Comparison of ENCODE assay signal across 8 cellular contexts in the genomic region with DNA sequence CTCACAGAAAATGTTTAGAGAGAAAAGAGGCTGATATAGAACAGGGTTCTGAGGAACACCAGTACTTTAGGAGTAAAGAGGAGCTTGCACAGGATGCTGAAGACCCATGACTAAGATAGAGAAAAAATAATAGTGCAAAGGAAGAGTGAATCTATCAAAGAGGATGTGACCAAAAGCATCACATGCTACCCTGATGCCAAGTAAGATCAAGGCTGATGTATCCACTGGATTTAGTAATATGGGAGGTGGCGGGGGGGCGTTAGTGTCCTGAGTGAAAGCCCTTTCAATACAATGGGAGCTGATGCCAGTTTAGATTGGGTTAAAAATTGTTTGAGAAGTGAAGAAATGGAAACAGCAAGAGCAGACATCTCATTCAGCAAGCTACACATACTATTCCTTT. TPM values are rescaled to one million over a fixed set of nuclear protein-coding genes. Genes with fewer than 3 reads are reported as not detected.
DNase-seq lines count a peak whose midpoint lies in the region; ATAC-seq, FAIRE-seq and TF ChIP-seq lines count a peak whose summit lies in the region.
"Not testable (repeated sequence)": the region's sequence is repeated elsewhere in the genome, so short reads cannot be mapped to it uniquely, and the experiment has no call there.

No MANE protein-coding gene starts in this region.

- FAIRE-seq in endothelial cell of umbilical vein (lab: Jason Lieb, UNC), result not testable (repeated sequence)

- not testable (repeated sequence) for H3K27ac Mint-ChIP-seq in activated CD4-positive, alpha-beta T cell treated with anti-CD3 and anti-CD28 coated beads for 36 hours; activated naive CD4-positive, alpha-beta T cell treated with anti-CD3 and anti-CD28 coated beads, Interleukin-2, amount 10 ng/mL, durations not matched to agents 7 days and 5 days

- H3K4me1 Mint-ChIP-seq in activated CD4-positive, alpha-beta T cell treated with anti-CD3 and anti-CD28 coated beads for 36 hours; activated naive CD4-positive, alpha-beta T cell treated with anti-CD3 and anti-CD28 coated beads, Interleukin-2, amount 10 ng/mL, durations not matched to agents 7 days and 5 days: not testable (repeated sequence)

- H2AFZ ChIP-seq in ACC112 (ENCODE audit: low read length, unreplicated experiment); endothelial cell of umbilical vein (ENCODE audit: low read depth, low read length): not testable (repeated sequence)

- H4K20me1 ChIP-seq in endothelial cell of umbilical vein (replicated peaks; ENCODE audit: control insufficient read depth, extremely low read depth, insufficient read depth, low read length), result not testable (repeated sequence)

- not testable (repeated sequence) for H3K36me3 Mint-ChIP-seq in activated CD4-positive, alpha-beta T cell treated with anti-CD3 and anti-CD28 coated beads for 36 hours (ENCODE audit: low read depth); activated naive CD4-positive, alpha-beta T cell treated with anti-CD3 and anti-CD28 coated beads, Interleukin-2, amount 10 ng/mL, durations not matched to agents 7 days and 5 days

- H3K79me2 ChIP-seq in ACC112 (ENCODE audit: control insufficient read depth, insufficient read depth, low read length, unreplicated experiment); endothelial cell of umbilical vein (ENCODE audit: control insufficient read depth, insufficient read depth, low read length): not testable (repeated sequence)

- not testable (repeated sequence) for H3K9ac ChIP-seq in endothelial cell of umbilical vein (replicated peaks; ENCODE audit: extremely low read depth, insufficient read depth, low read length)

- dilution Hi-C loops in endothelial cell of umbilical vein (cut with MboI; ENCODE audit: extremely low pct_ligation_motif_present, low sequenced_read_pairs), result not testable (repeated sequence)

- CTCF ChIA-PET in activated CD4-positive, alpha-beta T cell treated with anti-CD3 and anti-CD28 coated beads for 36 hours (lab: Charles Lee); activated naive CD4-positive, alpha-beta T cell treated with anti-CD3 and anti-CD28 coated beads, Interleukin-2, amount 10 ng/mL, durations not matched to agents 7 days and 5 days (lab: Charles Lee); endothelial cell of umbilical vein (lab: Charles Lee): not testable (repeated sequence)

- not testable (repeated sequence) for H3K4me3 Mint-ChIP-seq in activated CD4-positive, alpha-beta T cell treated with anti-CD3 and anti-CD28 coated beads for 36 hours; activated naive CD4-positive, alpha-beta T cell treated with anti-CD3 and anti-CD28 coated beads, Interleukin-2, amount 10 ng/mL, durations not matched to agents 7 days and 5 days

- DNase-seq in activated CD4-positive, alpha-beta T cell treated with anti-CD3 and anti-CD28 coated beads for 36 hours, result peak; percentile 70
- DNase-seq in activated T-cell treated with anti-CD3 and anti-CD28 coated beads for 48 hours (ENCODE audit: low read depth), result peak; percentile 1
- peak; percentile 46 for DNase-seq in activated naive CD4-positive, alpha-beta T cell treated with anti-CD3 and anti-CD28 coated beads, Interleukin-2, amount 10 ng/mL, durations not matched to agents 7 days and 5 days
- DNase-seq in endothelial cell of umbilical vein (ENCODE audit: low read depth, low spot score), result not testable (repeated sequence)
- peak; percentile 49 for DNase-seq in lower lobe of right lung
- DNase-seq in stimulated activated CD4-positive, alpha-beta T cell treated with anti-CD3 and anti-CD28 coated beads, Interleukin-15, amount 100 ng/mL, for 24 hours, result peak; percentile 16
- peak; percentile 0 to 2 for DNase-seq in thyroid gland

- POLR2A ChIA-PET in activated CD4-positive, alpha-beta T cell treated with anti-CD3 and anti-CD28 coated beads for 36 hours (lab: Charles Lee); endothelial cell of umbilical vein (lab: Charles Lee): not testable (repeated sequence)

- not testable (repeated sequence) for H3K4me3 ChIP-seq in ACC112 (ENCODE audit: low read depth, low read length); endothelial cell of umbilical vein (replicated peaks in 1 of 3; ENCODE audit: insufficient read depth in 1 of 3, low read depth in 1 of 3, low read length in 3 of 3); lower lobe of right lung; thyroid gland (replicated peaks in 1 of 3)

- not testable (repeated sequence) for H3K4me1 ChIP-seq in ACC112 (ENCODE audit: control insufficient read depth, insufficient read depth, low read length, unreplicated experiment); endothelial cell of umbilical vein (ENCODE audit: control insufficient read depth, extremely low read depth, insufficient read depth, low read length); lower lobe of right lung; thyroid gland

- H3K27me3 Mint-ChIP-seq in activated CD4-positive, alpha-beta T cell treated with anti-CD3 and anti-CD28 coated beads for 36 hours; activated naive CD4-positive, alpha-beta T cell treated with anti-CD3 and anti-CD28 coated beads, Interleukin-2, amount 10 ng/mL, durations not matched to agents 7 days and 5 days: not testable (repeated sequence)

- TSS peak; percentile 83 for BruUV-seq in endothelial cell of umbilical vein (replicated peaks; lab: Mats Ljungman, UMichigan)

- not testable (repeated sequence) for H3K4me2 ChIP-seq in endothelial cell of umbilical vein (ENCODE audit: insufficient read depth, low read length)

- peak overlapping the region; percentile 63 for H3K27ac ChIP-seq in ACC112 (ENCODE audit: low read depth, low read length)
- H3K27ac ChIP-seq in endothelial cell of umbilical vein (ENCODE audit: insufficient read depth, low read depth, low read length); lower lobe of right lung; thyroid gland: not testable (repeated sequence)

- ATAC-seq in activated CD4-positive, alpha-beta T cell treated with anti-CD3 and anti-CD28 coated beads for 36 hours, result peak; percentile 66
- peak; percentile 13 to 14 for ATAC-seq in lower lobe of right lung

- not testable (repeated sequence) for TF ChIP-seq CTCF in endothelial cell of umbilical vein (IDR thresholded peaks at IDR 0.05; ENCODE audit: extremely low read depth in 1 of 2, insufficient read depth in 1 of 2, low read depth in 1 of 2, low read length in 2 of 2); lower lobe of right lung (IDR thresholded peaks at IDR 0.05); thyroid gland (IDR thresholded peaks at IDR 0.05)

- not testable (repeated sequence) for H3K36me3 ChIP-seq in ACC112 (ENCODE audit: insufficient read depth, low read length); endothelial cell of umbilical vein (ENCODE audit: control insufficient read depth in 2 of 2, extremely low read depth in 1 of 2, insufficient read depth in 2 of 2, low read length in 2 of 2); lower lobe of right lung; thyroid gland

- H3K27me3 ChIP-seq in ACC112 (ENCODE audit: insufficient read depth, low read length); endothelial cell of umbilical vein (ENCODE audit: control insufficient read depth in 2 of 2, insufficient read depth in 2 of 2, low read length in 2 of 2); lower lobe of right lung (ENCODE audit: low read depth); thyroid gland: not testable (repeated sequence)

- WGBS in thyroid gland, 2 donors, result 85 to 100% methylated on average over 2 of the region's 2 CpGs

- not testable (repeated sequence) for H3K9me3 ChIP-seq in endothelial cell of umbilical vein (replicated peaks; ENCODE audit: control insufficient read depth, insufficient read depth, low read length); lower lobe of right lung; thyroid gland

- TF ChIP-seq POLR2A in endothelial cell of umbilical vein (IDR thresholded peaks at IDR 0.05; ENCODE audit: low read depth, low read length); thyroid gland (IDR thresholded peaks at IDR 0.05): not testable (repeated sequence)

- H3K9me1 ChIP-seq in endothelial cell of umbilical vein (replicated peaks; ENCODE audit: control insufficient read depth, extremely low read depth, insufficient read depth, low read length), result not testable (repeated sequence)

- intact Hi-C loops in activated CD4-positive, alpha-beta T cell treated with anti-CD3 and anti-CD28 coated beads for 36 hours (cut with DNase I, micrococcal nuclease); endothelial cell of umbilical vein (cut with micrococcal nuclease); lower lobe of right lung (cut with DNase I); thyroid gland (cut with DNase I): not testable (repeated sequence)

- H3K9me3 Mint-ChIP-seq in activated CD4-positive, alpha-beta T cell treated with anti-CD3 and anti-CD28 coated beads for 36 hours (ENCODE audit: low read depth); activated naive CD4-positive, alpha-beta T cell treated with anti-CD3 and anti-CD28 coated beads, Interleukin-2, amount 10 ng/mL, durations not matched to agents 7 days and 5 days: not testable (repeated sequence)

RNA-seq across cellular contexts. Expression of a gene that starts 11.2 kb away (rescaled TPM):
- total RNA-seq in activated CD4-positive, alpha-beta T cell treated with anti-CD3 and anti-CD28 coated beads for 36 hours, result under 1 TPM; 0.41 to 0.46 TPM
- total RNA-seq in endothelial cell of umbilical vein (1.7 TPM in 1 of 2 replicates, not detected in the other), lower lobe of right lung (not detected), thyroid gland (10 to 100 TPM in 3 of 4 donors, 1 to 10 TPM in 1; 9.0 to 50.1 (median 34.1) TPM)
- polyA plus RNA-seq in endothelial cell of umbilical vein, result 34.5 and 39.0 TPM in 2 replicates
- polyA plus RNA-seq in endothelial cell of umbilical vein (2011; cell fraction: cytosol; rRNA removed), result 51.6 and 67.5 TPM in 2 replicates
- polyA plus RNA-seq in endothelial cell of umbilical vein (2011; cell fraction: nucleus; rRNA removed), result 19.9 and 28.0 TPM in 2 replicates
- polyA plus RNA-seq in endothelial cell of umbilical vein (2012), result 6.2 and 6.7 TPM in 2 replicates
- 52.2 and 69.2 TPM in 2 replicates for polyA minus RNA-seq in endothelial cell of umbilical vein
- 4.8 TPM for polyA minus RNA-seq in endothelial cell of umbilical vein (2011; cell fraction: cytosol; rRNA and poly(A)+ RNA removed)
- polyA minus RNA-seq in endothelial cell of umbilical vein (2011; cell fraction: nucleus; rRNA and poly(A)+ RNA removed), result 6.0 and 9.3 TPM in 2 replicates
